Comparison of ENCODE assay signal across 12 cellular contexts in genomic region chr10:93280121-93280698, GRCh38.
"Had no signal": no experiment of that assay in that cellular context is flagged by ENCODE, and none has a peak within 500 bp of the region (broad histone marks: within the 10 kb centered on the region; RNA-seq: fewer than 3 reads in every experiment).

No MANE protein-coding gene starts in this region.

- H3K27me3 ChIP-seq: cardiac muscle cell, left lung, upper lobe of right lung had no signal

- H3K4me3 ChIP-seq: cardiac muscle cell, left lung, upper lobe of right lung had no signal

- DNase-seq: effector memory CD8-positive, alpha-beta T cell; kidney; left lung; mammary epithelial cell; nephron progenitor cell; stimulated activated naive CD4-positive, alpha-beta T cell; T-cell; upper lobe of right lung had no signal

- H3K27ac ChIP-seq: cardiac muscle cell, left lung, upper lobe of right lung had no signal

- H3K4me1 ChIP-seq: upper lobe of right lung had no signal

- H3K36me3 Mint-ChIP-seq: activated naive CD8-positive, alpha-beta T cell; T-cell had no signal

- ATAC-seq: activated CD4-positive, CD25-positive, alpha-beta regulatory T cell treated with anti-CD3 and anti-CD28 coated beads, Interleukin-2, amount 50 U/mL, for 24 hours; effector memory CD8-positive, alpha-beta T cell; left lung; T-cell; upper lobe of right lung had no signal

- H3K27me3 Mint-ChIP-seq: activated naive CD8-positive, alpha-beta T cell had no signal

- H3K9me3 ChIP-seq: left lung, upper lobe of right lung had no signal

- H3K36me3 ChIP-seq: cardiac muscle cell, left lung, upper lobe of right lung had no signal

- H3K27ac Mint-ChIP-seq: activated naive CD8-positive, alpha-beta T cell; effector memory CD8-positive, alpha-beta T cell; nephron progenitor cell; progenitor cell of endocrine pancreas; T-cell had no signal

- H3K9me3 Mint-ChIP-seq: effector memory CD8-positive, alpha-beta T cell; T-cell had no signal

- H3K4me3 Mint-ChIP-seq: activated naive CD8-positive, alpha-beta T cell; effector memory CD8-positive, alpha-beta T cell; nephron progenitor cell; T-cell had no signal

- H3K4me1 Mint-ChIP-seq: T-cell had no signal
